Comparison of ENCODE assay signal across 1 cellular context in genomic region chr7:98760201-98760651, GRCh38.
TF ChIP-seq lines count a peak whose summit lies in the region.

No MANE protein-coding gene starts in this region.

TF ChIP-seq in H1, 55 proteins besides CTCF, POLR2A, EP300 and RAD21:
- TF ChIP-seq HDAC6 (IDR thresholded peaks at IDR 0.05; ENCODE audit: low read depth, low read length) (no peak), YY1 (IDR thresholded peaks at IDR 0.05; ENCODE audit: low read depth, low read length) (no peak), MAX (IDR thresholded peaks at IDR 0.05) (no peak), BRCA1 (IDR thresholded peaks at IDR 0.05; ENCODE audit: low read depth, low read length) (no peak), SIX5 (IDR thresholded peaks at IDR 0.05; ENCODE audit: low read depth, low read length) (no peak), SP2 (IDR thresholded peaks at IDR 0.05; ENCODE audit: low read length) (no peak), SP1 (IDR thresholded peaks at IDR 0.05; ENCODE audit: low read depth, low read length) (no peak), FOSL1 (IDR thresholded peaks at IDR 0.05; ENCODE audit: insufficient read depth, low read depth, low read length) (no peak), ATF2 (IDR thresholded peaks at IDR 0.05; ENCODE audit: low read length) (no peak), RBBP5 (IDR thresholded peaks at IDR 0.05; ENCODE audit: borderline replicate concordance, low read depth, low read length) (no peak), GABPA (IDR thresholded peaks at IDR 0.05; ENCODE audit: borderline replicate concordance, insufficient read depth, low read length) (no peak), SAP30 (IDR thresholded peaks at IDR 0.05; ENCODE audit: insufficient read depth, insufficient replicate concordance, low read length) (no peak), CBX8 (IDR thresholded peaks at IDR 0.05; ENCODE audit: borderline replicate concordance, low read depth, low read length) (no peak), POLR2AphosphoS5 (IDR thresholded peaks at IDR 0.05; ENCODE audit: low read depth, low read length) (no peak), TBP (IDR thresholded peaks at IDR 0.05; ENCODE audit: low read depth, low read length) (no peak), TAF7 (optimal IDR thresholded peaks at IDR 0.05; ENCODE audit: borderline replicate concordance, low read depth, low read length) (no peak), CHD1 (IDR thresholded peaks at IDR 0.05; ENCODE audit: low read depth, low read length) (no peak), RNF2 (IDR thresholded peaks at IDR 0.05; ENCODE audit: borderline replicate concordance, low read depth, low read length, missing control alignments, poor library complexity, severe bottlenecking) (no peak)
